1 cellular context compared by ENCODE assay signal in genomic region chr20:62410742-62411478, GRCh38.
A peak's percentile ranks its signal among the peaks of the same experiment; 100 is the strongest.
TF ChIP-seq lines count a peak whose summit lies in the region.

No MANE protein-coding gene starts in this region.

TF ChIP-seq in HepG2, 621 proteins besides CTCF, POLR2A, EP300 and RAD21:
- TF ChIP-seq SMAD9 (CRISPR knock-in tag; IDR thresholded peaks at IDR 0.05): 0 out of 2 replicates have a peak, but pooled peaks have one; percentile 81
- TF ChIP-seq NFATC3 (CRISPR knock-in tag; IDR thresholded peaks at IDR 0.05): peak; percentile 40; the same call in 1 of the 2 replicates
- TF ChIP-seq ZNF225 (CRISPR knock-in tag; IDR thresholded peaks at IDR 0.05): 0 out of 2 replicates have a peak, but pooled peaks have one; percentile 11
- TF ChIP-seq NR1H2 (CRISPR knock-in tag; IDR thresholded peaks at IDR 0.05; ENCODE audit: borderline replicate concordance, low read depth): peak; percentile 51; the same call in 1 of the 2 replicates
- TF ChIP-seq KLF13 (CRISPR knock-in tag; IDR thresholded peaks at IDR 0.05): no peak; the same call in 1 of the 2 replicates
- no peak for TF ChIP-seq PRPF4 (IDR thresholded peaks at IDR 0.05; ENCODE audit: low read depth, low read length, poor library complexity, severe bottlenecking)
- no peak for TF ChIP-seq GFI1 (CRISPR knock-in tag; IDR thresholded peaks at IDR 0.05; ENCODE audit: borderline replicate concordance)
- no peak for TF ChIP-seq HOXA3 (CRISPR knock-in tag; IDR thresholded peaks at IDR 0.05)
- peak; percentile 85 for TF ChIP-seq ZNF883 (CRISPR knock-in tag; IDR thresholded peaks at IDR 0.05; ENCODE audit: not compliant biosample characterization)
- TF ChIP-seq THAP7 (CRISPR knock-in tag; IDR thresholded peaks at IDR 0.05): peak; percentile 76; the same call in 1 of the 2 replicates
- no peak for TF ChIP-seq FOXC1 (CRISPR knock-in tag; IDR thresholded peaks at IDR 0.05; ENCODE audit: borderline replicate concordance)
- 0 out of 2 replicates have a peak, but pooled peaks have one; percentile 40 for TF ChIP-seq JUND (CRISPR knock-in tag; IDR thresholded peaks at IDR 0.05)
- TF ChIP-seq ZNF33B (CRISPR knock-in tag; IDR thresholded peaks at IDR 0.05): peak; percentile 85; the same call in 1 of the 2 replicates
- peak; percentile 80; the same call in 1 of the 2 replicates for TF ChIP-seq ZNF724P (CRISPR knock-in tag; IDR thresholded peaks at IDR 0.05; ENCODE audit: borderline replicate concordance)
- peak; percentile 37; the same call in 1 of the 2 replicates for TF ChIP-seq NFKB2 (CRISPR knock-in tag; IDR thresholded peaks at IDR 0.05; ENCODE audit: borderline replicate concordance)
- TF ChIP-seq NPAS2 (CRISPR knock-in tag; IDR thresholded peaks at IDR 0.05; ENCODE audit: borderline replicate concordance): no peak
- peak; percentile 60 for TF ChIP-seq IKZF4 (CRISPR knock-in tag; IDR thresholded peaks at IDR 0.05; ENCODE audit: borderline replicate concordance, low read depth, not compliant biosample characterization)
- TF ChIP-seq SSRP1 (CRISPR knock-in tag; IDR thresholded peaks at IDR 0.05): no peak
- 0 out of 2 replicates have a peak, but pooled peaks have one; percentile 23 for TF ChIP-seq ZNF616 (CRISPR knock-in tag; IDR thresholded peaks at IDR 0.05; ENCODE audit: low read depth)
- TF ChIP-seq KDM5B (CRISPR knock-in tag; IDR thresholded peaks at IDR 0.05; ENCODE audit: borderline replicate concordance): no peak
- TF ChIP-seq ZNF598 (CRISPR knock-in tag; IDR thresholded peaks at IDR 0.05; ENCODE audit: borderline replicate concordance): 0 out of 2 replicates have a peak, but pooled peaks have one; percentile 83
- peak; percentile 28 for TF ChIP-seq ZNF407 (CRISPR knock-in tag; IDR thresholded peaks at IDR 0.05; ENCODE audit: not compliant biosample characterization)
- TF ChIP-seq ZNF44 (CRISPR knock-in tag; IDR thresholded peaks at IDR 0.05): 0 out of 2 replicates have a peak, but pooled peaks have one; percentile 36
- peak; percentile 8; the same call in 1 of the 2 replicates for TF ChIP-seq MXD1 (CRISPR knock-in tag; IDR thresholded peaks at IDR 0.05)
- peak; percentile 7 for TF ChIP-seq ZNF781 (CRISPR knock-in tag; IDR thresholded peaks at IDR 0.05; ENCODE audit: borderline replicate concordance, not compliant biosample characterization)
- TF ChIP-seq NFAT5 (CRISPR knock-in tag; IDR thresholded peaks at IDR 0.05): peak; percentile 72
- 0 out of 2 replicates have a peak, but pooled peaks have one; percentile 12 for TF ChIP-seq PCBP1 (IDR thresholded peaks at IDR 0.05; ENCODE audit: borderline replicate concordance, low read depth, low read length)
- TF ChIP-seq MYPOP (CRISPR knock-in tag; IDR thresholded peaks at IDR 0.05): 0 out of 2 replicates have a peak, but pooled peaks have one; percentile 4
- TF ChIP-seq GMEB1 (CRISPR knock-in tag; IDR thresholded peaks at IDR 0.05; ENCODE audit: borderline replicate concordance): 0 out of 2 replicates have a peak, but pooled peaks have one; percentile 33
- TF ChIP-seq ZNF337 (CRISPR knock-in tag; IDR thresholded peaks at IDR 0.05; ENCODE audit: borderline replicate concordance, low read depth): 0 out of 2 replicates have a peak, but pooled peaks have one; percentile 31
- TF ChIP-seq ELF1 (CRISPR knock-in tag; IDR thresholded peaks at IDR 0.05): no peak
- peak; percentile 30; the same call in 1 of the 2 replicates for TF ChIP-seq ZBTB38 (CRISPR knock-in tag; IDR thresholded peaks at IDR 0.05)
- 0 out of 2 replicates have a peak, but pooled peaks have one; percentile 14 for TF ChIP-seq ZNF563 (CRISPR knock-in tag; IDR thresholded peaks at IDR 0.05)
- peak; percentile 60; the same call in 1 of the 2 replicates for TF ChIP-seq ZNF274 (CRISPR knock-in tag; IDR thresholded peaks at IDR 0.05)
- TF ChIP-seq ZNF136 (CRISPR knock-in tag; IDR thresholded peaks at IDR 0.05; ENCODE audit: low read depth): 0 out of 2 replicates have a peak, but pooled peaks have one; percentile 53
- TF ChIP-seq MTA1 (CRISPR knock-in tag; IDR thresholded peaks at IDR 0.05; ENCODE audit: borderline replicate concordance): 0 out of 2 replicates have a peak, but pooled peaks have one; percentile 12
- peak; percentile 10; the same call in 1 of the 2 replicates for TF ChIP-seq PITX1 (CRISPR knock-in tag; IDR thresholded peaks at IDR 0.05)
- no peak for TF ChIP-seq ZNF709 (CRISPR knock-in tag; IDR thresholded peaks at IDR 0.05)
- TF ChIP-seq POGZ (CRISPR knock-in tag; IDR thresholded peaks at IDR 0.05): no peak
- 0 out of 2 replicates have a peak, but pooled peaks have one; percentile 65 for TF ChIP-seq ARNT2 (CRISPR knock-in tag; IDR thresholded peaks at IDR 0.05; ENCODE audit: low read depth)
- TF ChIP-seq KAT7 (CRISPR knock-in tag; IDR thresholded peaks at IDR 0.05; ENCODE audit: borderline replicate concordance): no peak
- 0 out of 2 replicates have a peak, but pooled peaks have one; percentile 15 for TF ChIP-seq PHF21A (CRISPR knock-in tag; IDR thresholded peaks at IDR 0.05)
- 0 out of 2 replicates have a peak, but pooled peaks have one; percentile 23 for TF ChIP-seq GLI4 (CRISPR knock-in tag; IDR thresholded peaks at IDR 0.05; ENCODE audit: borderline replicate concordance)
- TF ChIP-seq BRD4 (CRISPR knock-in tag; IDR thresholded peaks at IDR 0.05): 0 out of 2 replicates have a peak, but pooled peaks have one; percentile 13
- TF ChIP-seq DMAP1 (CRISPR knock-in tag; IDR thresholded peaks at IDR 0.05): no peak
- no peak for TF ChIP-seq ZNF75D (CRISPR knock-in tag; IDR thresholded peaks at IDR 0.05; ENCODE audit: borderline replicate concordance)
- TF ChIP-seq MAF1 (CRISPR knock-in tag; IDR thresholded peaks at IDR 0.05; ENCODE audit: borderline replicate concordance): 0 out of 2 replicates have a peak, but pooled peaks have one; percentile 11
- TF ChIP-seq ZNF484 (CRISPR knock-in tag; IDR thresholded peaks at IDR 0.05; ENCODE audit: borderline replicate concordance, low read depth): peak; percentile 44; the same call in 1 of the 2 replicates
